Comparison of ENCODE assay signal across 18 cellular contexts in the genomic region with DNA sequence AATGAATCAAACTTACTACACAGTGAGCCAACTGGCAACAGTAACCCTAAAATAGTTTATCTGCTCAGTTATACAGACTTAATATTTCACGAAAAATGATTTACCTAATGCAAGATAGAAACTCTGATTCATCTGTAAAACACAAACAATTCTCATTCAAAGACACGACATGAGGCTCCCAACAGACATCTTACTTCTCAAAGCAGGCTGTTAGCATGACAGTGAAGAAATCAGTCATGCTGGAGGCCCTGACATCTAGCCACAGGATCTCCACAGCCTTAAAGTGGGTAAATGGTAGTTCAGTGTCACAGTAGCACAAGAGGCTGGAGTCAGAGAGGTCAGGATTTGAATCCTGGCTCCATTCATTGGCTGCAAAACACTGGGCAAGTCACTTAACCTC.
DNase-seq lines count a peak whose midpoint lies in the region; ATAC-seq and TF ChIP-seq lines count a peak whose summit lies in the region.
"Had no signal": no experiment of that assay in that cellular context is flagged by ENCODE, and none has a peak within 500 bp of the region (broad histone marks: within the 10 kb centered on the region; RNA-seq: fewer than 3 reads in every experiment).

No MANE protein-coding gene starts in this region.

- H4K20me1 ChIP-seq in H9 (ENCODE audit: control insufficient read depth, insufficient read depth, insufficient read length): no peaks in the 10 kb centered on the region

- H4K8ac ChIP-seq in H9 (replicated peaks; ENCODE audit: insufficient read length, low read depth, low read length): no peak overlapping the region

- H3K14ac ChIP-seq in H9 (ENCODE audit: insufficient read depth, low read length): no peak overlapping the region

- no peak overlapping the region for H4K5ac ChIP-seq in H9 (ENCODE audit: insufficient read length, low read depth, low read length)

- no peak overlapping the region for H2AFZ ChIP-seq in H9 (ENCODE audit: low read length)

- H3K4me1 ChIP-seq in H9 (ENCODE audit: insufficient read depth, low read length) (no peaks in the 10 kb centered on the region; the same call in 1 of the 2 replicates), stomach (no peaks in the 10 kb centered on the region)
- H3K4me1 ChIP-seq: BE2C had no signal

- H3K4me3 ChIP-seq in fibroblast of the aortic adventitia (ENCODE audit: low read depth, low read length): no peak overlapping the region
- H3K4me3 ChIP-seq in stomach: no peak overlapping the region
- H3K4me3 ChIP-seq: A549 had no signal

- no peak overlapping the region for H3T11ph ChIP-seq in H9 (ENCODE audit: low read length)

- no peak overlapping the region for H2BK120ac ChIP-seq in H9 (ENCODE audit: low read depth, low read length, poor library complexity, severe bottlenecking)

- intact Hi-C loops in stomach (cut with DNase I; ENCODE audit: low total_unique reads): no loop called here

- H3K27me3 Mint-ChIP-seq in H9 (ENCODE audit: low read depth) (no peaks in the 10 kb centered on the region), osteocyte (ENCODE audit: unreplicated experiment) (no peaks in the 10 kb centered on the region)
- H3K27me3 Mint-ChIP-seq: CD4-positive, alpha-beta memory T cell had no signal

- no peak overlapping the region for H2BK15ac ChIP-seq in H9 (ENCODE audit: low read depth, low read length)

- DNase-seq in H9 (no peak), amniotic epithelial cell (ENCODE audit: low read depth) (peak; percentile 61), fibroblast of the aortic adventitia (ENCODE audit: low read depth) (peak; percentile 14), osteocyte (ENCODE audit: extremely low spot score, unreplicated experiment) (no peak), putamen (ENCODE audit: low spot score) (no peak), stomach (no peak), NCI-H1694 (lab: John Stamatoyannopoulos, UW) (no peak)
- DNase-seq: BE2C; CD4-positive, alpha-beta memory T cell; DMS153; DMS79 treated with DMSO at 0.1 percent for 48 hours; EL; HCEC 1CT; HFFc6 had no signal

- TF ChIP-seq CTCF in H9 (conservative IDR thresholded peaks at IDR 0.05): no peak
- no peak for TF ChIP-seq CTCF in fibroblast of the aortic adventitia (IDR thresholded peaks at IDR 0.05; ENCODE audit: insufficient read depth, low read length)
- no peak for TF ChIP-seq CTCF in osteocyte (IDR thresholded peaks at IDR 0.05)
- TF ChIP-seq CTCF in stomach (IDR thresholded peaks at IDR 0.05): no peak

- H3K27me3 ChIP-seq in H9 (ENCODE audit: insufficient read depth, low read length) (no peaks in the 10 kb centered on the region), stomach (no peaks in the 10 kb centered on the region)

- H3K27ac ChIP-seq in H9 (ENCODE audit: insufficient read length, low read depth, low read length) (no peak overlapping the region), stomach (no peak overlapping the region)
- H3K27ac ChIP-seq: A549, C4-2B had no signal

- H2BK20ac ChIP-seq in H9 (ENCODE audit: low read depth, low read length, poor library complexity, severe bottlenecking): no peak overlapping the region

- peaks cover 18 to 25% of the 10 kb centered on the region in 2 experiments for H3K4me1 Mint-ChIP-seq in H9
- peaks cover 56% of the 10 kb centered on the region for H3K4me1 Mint-ChIP-seq in osteocyte (ENCODE audit: unreplicated experiment)
- H3K4me1 Mint-ChIP-seq: CD4-positive, alpha-beta memory T cell had no signal

- no peak for TF ChIP-seq EP300 in stomach (IDR thresholded peaks at IDR 0.05)

- ATAC-seq in HG03108 (IDR thresholded peaks at IDR 0.05; ENCODE audit: unreplicated experiment): no peak
- ATAC-seq: A549, HepG2 had no signal

- H3K36me3 ChIP-seq in stomach: no peaks in the 10 kb centered on the region
- H3K36me3 ChIP-seq: BE2C had no signal

- H3K79me1 ChIP-seq in H9 (ENCODE audit: insufficient read depth, low read depth, low read length, poor library complexity, severe bottlenecking): no peaks in the 10 kb centered on the region

- H3K9me3 Mint-ChIP-seq in H9: no peaks in the 10 kb centered on the region
- no peaks in the 10 kb centered on the region for H3K9me3 Mint-ChIP-seq in osteocyte (ENCODE audit: unreplicated experiment)
- H3K9me3 Mint-ChIP-seq: HFFc6 had no signal

- H2BK5ac ChIP-seq in H9 (ENCODE audit: insufficient read length, low read length): no peak overlapping the region

- H3K56ac ChIP-seq in H9 (ENCODE audit: insufficient read length, low read depth, low read length): no peak overlapping the region

- H3K4me3 Mint-ChIP-seq in H9 (no peak overlapping the region), osteocyte (ENCODE audit: unreplicated experiment) (no peak overlapping the region)
- H3K4me3 Mint-ChIP-seq: CD4-positive, alpha-beta memory T cell; HFFc6 had no signal

- no CpG with 5 or more reads among the region's 2 CpGs for WGBS in H9 (ENCODE audit: extremely low coverage, insufficient read length, low lambda C conversion rate)
- WGBS in stomach, 5 donors: 41 to 70% (median 52%) methylated on average over 2 of the region's 2 CpGs

- H3K36me3 Mint-ChIP-seq in H9 (ENCODE audit: insufficient read depth in 1 of 3, low read depth in 3 of 3) (no peaks in the 10 kb centered on the region; a peak in 1 of 7 replicates), osteocyte (ENCODE audit: unreplicated experiment) (peaks cover 72% of the 10 kb centered on the region)
- H3K36me3 Mint-ChIP-seq: CD4-positive, alpha-beta memory T cell had no signal

- H3K23me2 ChIP-seq in H9 (ENCODE audit: insufficient read length, low read depth, low read length, poor library complexity, severe bottlenecking): no peaks in the 10 kb centered on the region

- no peak overlapping the region for H3K4me2 ChIP-seq in H9 (ENCODE audit: insufficient read depth, insufficient read length, low read length)
- H3K4me2 ChIP-seq: A549 had no signal

- H3K9me3 ChIP-seq in H9 (ENCODE audit: control insufficient read depth, low read depth, low read length) (no peaks in the 10 kb centered on the region), stomach (no peaks in the 10 kb centered on the region)
- H3K9me3 ChIP-seq: A549, BE2C had no signal

- no peak for TF ChIP-seq POLR2A in stomach (IDR thresholded peaks at IDR 0.05)

- H3K18ac ChIP-seq in H9 (ENCODE audit: insufficient read length, low read depth, low read length): no peak overlapping the region

- H3K27ac Mint-ChIP-seq in H9: peak overlapping the region in 2 of 3 experiments; percentile 68 to 71; a peak in 3 of 7 replicates
- H3K27ac Mint-ChIP-seq in osteocyte (ENCODE audit: unreplicated experiment): peak overlapping the region; percentile 52
- H3K27ac Mint-ChIP-seq: CD4-positive, alpha-beta memory T cell; HFFc6 had no signal

- no peak overlapping the region for H4K91ac ChIP-seq in H9 (ENCODE audit: insufficient read length, low read depth, low read length)

- H3K9ac ChIP-seq in H9 (ENCODE audit: extremely low read depth, insufficient read length, low read length): no peak overlapping the region

- H3K79me2 ChIP-seq in H9 (ENCODE audit: insufficient read depth, low read length): no peaks in the 10 kb centered on the region

- no peak overlapping the region for H2BK12ac ChIP-seq in H9 (ENCODE audit: insufficient read length, low read depth, low read length)

- H3K23ac ChIP-seq in H9 (ENCODE audit: insufficient read length, low read depth, low read length): no peak overlapping the region

- H2AK5ac ChIP-seq in H9 (ENCODE audit: insufficient read length, low read length): no peak overlapping the region

- no peak overlapping the region for H3K4ac ChIP-seq in H9 (ENCODE audit: low read depth, low read length)

Comparison
In these comparisons a context has a peak if more than half of its experiments do, and no peak if none do; other contexts are left out.
1. DNase-seq: peak in amniotic epithelial cell (single experiment) and fibroblast of the aortic adventitia (single experiment); none in H9 (single experiment), osteocyte (single experiment), putamen (single experiment), stomach (single experiment) and NCI-H1694 (single experiment).